ENCODE assay signal across 7 cellular contexts in the genomic region with DNA sequence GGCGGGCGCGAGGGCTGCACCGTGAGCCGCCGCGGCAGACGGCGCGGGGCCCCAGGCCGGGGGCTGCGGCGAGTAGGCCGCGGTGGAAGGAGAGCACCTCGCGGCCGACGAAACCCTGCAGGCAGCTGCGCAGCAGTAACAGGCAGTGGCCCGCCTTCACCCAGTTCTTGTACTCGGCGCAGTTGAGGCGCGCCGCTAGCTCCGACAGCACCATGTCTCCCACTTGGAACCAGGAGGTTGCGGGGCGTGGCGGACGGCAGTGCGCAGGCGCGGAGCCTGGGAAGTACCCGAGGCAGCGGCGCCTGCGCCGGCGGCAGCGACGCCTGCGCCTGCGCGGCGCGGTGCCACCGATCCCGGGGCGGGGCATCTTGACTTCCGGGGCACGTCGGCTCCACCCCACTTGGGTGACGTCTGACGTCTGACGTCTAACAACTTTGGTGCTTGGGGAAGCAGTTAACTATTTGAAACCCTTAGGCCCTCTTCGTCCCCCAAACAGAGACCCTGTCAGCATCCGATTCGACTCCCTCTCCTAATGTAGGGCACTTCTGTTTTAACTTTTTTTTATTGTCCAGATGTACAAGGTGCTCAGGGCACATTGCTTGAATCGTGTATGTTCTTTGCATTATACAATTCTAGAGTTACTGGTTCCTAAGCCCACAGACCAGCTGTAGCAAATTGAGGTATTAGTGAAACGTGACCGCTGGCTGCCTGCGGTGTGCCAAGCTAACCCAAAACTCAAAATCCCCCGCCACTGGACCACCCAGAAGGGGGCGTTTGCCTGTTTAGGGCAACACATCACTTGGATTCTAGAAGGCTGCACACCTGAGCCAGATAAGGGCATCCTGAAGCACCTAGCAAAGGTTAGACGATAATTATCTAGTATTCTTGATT.
DNase-seq lines count a peak whose midpoint lies in the region; ATAC-seq and TF ChIP-seq lines count a peak whose summit lies in the region.

A gene with protein sequence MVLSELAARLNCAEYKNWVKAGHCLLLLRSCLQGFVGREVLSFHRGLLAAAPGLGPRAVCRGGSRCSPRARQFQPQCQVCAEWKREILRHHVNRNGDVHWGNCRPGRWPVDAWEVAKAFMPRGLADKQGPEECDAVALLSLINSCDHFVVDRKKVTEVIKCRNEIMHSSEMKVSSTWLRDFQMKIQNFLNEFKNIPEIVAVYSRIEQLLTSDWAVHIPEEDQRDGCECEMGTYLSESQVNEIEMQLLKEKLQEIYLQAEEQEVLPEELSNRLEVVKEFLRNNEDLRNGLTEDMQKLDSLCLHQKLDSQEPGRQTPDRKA (minus strand): TSS at position 255 of the 891 bp plus-strand sequence. CDS start 41 bp downstream, at position 214.

- peak; percentile 48 for ATAC-seq in GM18508 (IDR thresholded peaks at IDR 0.05; ENCODE audit: insufficient read depth, unreplicated experiment)
- peak; percentile 54 for ATAC-seq in HG02981 (IDR thresholded peaks at IDR 0.05; ENCODE audit: unreplicated experiment)

- peak within 1 kb of the TSS; percentile 66 for H3K4me3 ChIP-seq in astrocyte of the cerebellum (ENCODE audit: low read depth, low read length)
- H3K4me3 ChIP-seq in retinal pigment epithelial cell (ENCODE audit: low read length): peak within 1 kb of the TSS; percentile 74

- peak; percentile 43 for DNase-seq in NCI-H2029 treated with DMSO at 0.1 percent for 48 hours (lab: John Stamatoyannopoulos, UW)
- peak; percentile 92 for DNase-seq in T-helper 22 cell (ENCODE audit: low read depth)
- peak; percentile 62 for DNase-seq in astrocyte of the cerebellum (ENCODE audit: low read depth)
- DNase-seq in hepatic stellate cell (ENCODE audit: low spot score): peak; percentile 98
- DNase-seq in retinal pigment epithelial cell (ENCODE audit: low read depth): peak; percentile 51

- TF ChIP-seq CTCF in astrocyte of the cerebellum (IDR thresholded peaks at IDR 0.05; ENCODE audit: low read depth, low read length, missing control alignments) (no peak), retinal pigment epithelial cell (conservative IDR thresholded peaks at IDR 0.05; ENCODE audit: low read depth, low read length) (peak; percentile 15)

- in situ Hi-C loops in astrocyte of the cerebellum (cut with HindIII; ENCODE audit: low sequenced_read_pairs): no loop called here

Comparison
In these comparisons a context has a peak if more than half of its experiments do, and no peak if none do; other contexts are left out.
1. Peak in every context shown above with its lines: DNase-seq, ATAC-seq and H3K4me3 ChIP-seq.
2. DNase-seq: peak in every context shown above with its lines; median percentile 98 in hepatic stellate cell; 92 in T-helper 22 cell; 62 in astrocyte of the cerebellum; 51 in retinal pigment epithelial cell; 43 in NCI-H2029 treated with DMSO at 0.1 percent for 48 hours.